Comparison of ENCODE assay signal across 8 cellular contexts in the genomic region with DNA sequence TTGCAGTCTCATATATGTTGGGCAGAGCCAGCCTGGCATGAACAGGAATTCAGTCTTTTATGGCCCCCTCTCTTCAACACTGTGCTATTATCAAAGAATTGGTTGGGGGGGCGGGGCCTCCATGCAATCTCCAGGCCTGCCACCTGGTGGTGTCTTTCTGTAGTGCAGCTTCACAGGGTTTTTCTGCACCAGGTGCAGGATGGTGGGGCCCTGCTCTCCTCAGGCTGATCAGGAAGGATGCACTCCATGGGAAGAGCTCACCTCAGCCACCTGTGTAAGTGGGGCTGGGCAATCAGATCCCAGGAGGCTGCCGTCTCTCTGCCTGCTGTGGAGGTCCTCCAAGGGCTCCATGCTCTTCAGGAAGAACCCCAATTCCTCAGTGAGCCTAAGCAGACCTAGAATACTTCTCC. TPM values are rescaled to one million over a fixed set of nuclear protein-coding genes. Genes with fewer than 3 reads are reported as not detected.
DNase-seq lines count a peak whose midpoint lies in the region; ATAC-seq and TF ChIP-seq lines count a peak whose summit lies in the region.

No MANE protein-coding gene starts in this region.

- H3K27ac ChIP-seq in AG04450 (ENCODE audit: low read depth, low read length) = no peak overlapping the region

- ATAC-seq in GM19351 (IDR thresholded peaks at IDR 0.05; ENCODE audit: unreplicated experiment) = peak; percentile 41
- ATAC-seq in WTC11 = peak; percentile 76
- ATAC-seq in HG03571 (IDR thresholded peaks at IDR 0.05; ENCODE audit: unreplicated experiment) = no peak

- POLR2A ChIA-PET in AG04450 (lab: Yijun Ruan, JAX) = interaction anchor here (0.6 to 1.2 kb wide), 6 partner anchors 18 to 157 kb away, joined by 3 to 5 read pairs (median 4); a partner anchor contains a TSS
- POLR2A ChIA-PET in WTC11 (lab: Charles Lee) = interaction anchor here (0.6 to 1.7 kb wide), 7 partner anchors 16 to 1433 kb away, joined by 3 to 10 read pairs (median 5); a partner anchor contains a TSS
- POLR2A ChIA-PET in MCF 10A (lab: Yijun Ruan, JAX) = interaction anchor here (0.7 to 2.6 kb wide), 8 partner anchors 8 to 220 kb away, joined by 3 to 12 read pairs (median 4); a partner anchor contains a TSS

- no peak overlapping the region for H3K4me3 ChIP-seq in AG04450 (ENCODE audit: low read depth, low read length)
- no peak overlapping the region for H3K4me3 ChIP-seq in kidney epithelial cell (ENCODE audit: low read depth, low read length)

- H3K36me3 Mint-ChIP-seq in WTC11 (no peaks in the 10 kb centered on the region; the same call in 1 of the 2 replicates), MCF 10A (ENCODE audit: insufficient read depth, unreplicated experiment) (peaks cover 43% of the 10 kb centered on the region)

- H3K4me1 Mint-ChIP-seq in WTC11 = peaks cover 46% of the 10 kb centered on the region
- peaks cover 33% of the 10 kb centered on the region for H3K4me1 Mint-ChIP-seq in MCF 10A (ENCODE audit: insufficient read depth, unreplicated experiment)

- H3K36me3 ChIP-seq in kidney epithelial cell (ENCODE audit: control insufficient read depth, insufficient read depth, low read length) = peaks cover 2% of the 10 kb centered on the region

- TF ChIP-seq CTCF in AG04450 (IDR thresholded peaks at IDR 0.05; ENCODE audit: low read depth, low read length) (peak; percentile 89), WTC11 (IDR thresholded peaks at IDR 0.05) (peak; percentile 87), MCF 10A (IDR thresholded peaks at IDR 0.05; ENCODE audit: unreplicated experiment) (peak; percentile 84), kidney epithelial cell (IDR thresholded peaks at IDR 0.05; ENCODE audit: insufficient read depth, low read length, poor library complexity, severe bottlenecking) (peak; percentile 94)

- DNase-seq in AG04450 (ENCODE audit: low read depth, low spot score) = no peak
- peak; percentile 85 for DNase-seq in NCI-H2171 treated with DMSO at 0.1 percent for 48 hours (lab: John Stamatoyannopoulos, UW)
- peak; percentile 92 for DNase-seq in WTC11 (ENCODE audit: low spot score)
- peak; percentile 76 for DNase-seq in MCF 10A (ENCODE audit: unreplicated experiment)
- DNase-seq in kidney epithelial cell (ENCODE audit: low read depth) = no peak
- peak; percentile 83 to 87 for DNase-seq in stimulated activated CD4-positive, alpha-beta T cell treated with anti-CD3 and anti-CD28 coated beads, Interleukin-2, amount 100 ng/mL, for 48 hours

- no peaks in the 10 kb centered on the region for H3K27me3 Mint-ChIP-seq in WTC11 (ENCODE audit: low read depth)
- H3K27me3 Mint-ChIP-seq in MCF 10A (ENCODE audit: insufficient read depth, unreplicated experiment) = no peaks in the 10 kb centered on the region

- H3K9me3 Mint-ChIP-seq in WTC11 (no peaks in the 10 kb centered on the region), MCF 10A (ENCODE audit: unreplicated experiment) (no peaks in the 10 kb centered on the region)

- H3K27me3 ChIP-seq in AG04450 (ENCODE audit: control insufficient read depth, insufficient read depth, low read length) (no peaks in the 10 kb centered on the region), kidney epithelial cell (ENCODE audit: control insufficient read depth, insufficient read depth, low read length) (no peaks in the 10 kb centered on the region)

- intact Hi-C loops in MCF 10A (cut with micrococcal nuclease) = loop anchor here (1.0 to 2.0 kb wide), 2 partner anchors 27 to 52 kb away; no protein-coding TSS in a partner anchor

- H3K9me3 ChIP-seq in AG04450 (ENCODE audit: control insufficient read depth, insufficient read depth, low read length) = no peaks in the 10 kb centered on the region

- H3K27ac Mint-ChIP-seq in WTC11 (peak overlapping the region; percentile 75), MCF 10A (ENCODE audit: low read depth, unreplicated experiment) (peak overlapping the region; percentile 37)

- CTCF ChIA-PET in AG04450 (lab: Charles Lee) = interaction anchor here (0.7 to 3.8 kb wide), 32 partner anchors 9 to 274 kb away, joined by 3 to 53 read pairs (median 5); a partner anchor contains a TSS
- CTCF ChIA-PET in WTC11 (lab: Charles Lee) = interaction anchor here (0.6 to 5.0 kb wide), 39 partner anchors 9 to 272 kb away, joined by 3 to 76 read pairs (median 5); a partner anchor contains a TSS
- CTCF ChIA-PET in MCF 10A (lab: Yijun Ruan, JAX) = interaction anchor here (0.5 to 7.4 kb wide), 33 partner anchors 9 to 1112 kb away, joined by 3 to 118 read pairs (median 4); a partner anchor contains a TSS

- no TSS peak for BruUV-seq in MCF 10A (replicated peaks; lab: Mats Ljungman, UMichigan)

- H3K4me3 Mint-ChIP-seq in WTC11 (no peak overlapping the region), MCF 10A (ENCODE audit: unreplicated experiment) (no peak overlapping the region)

TF ChIP-seq in WTC11, 78 proteins besides CTCF, POLR2A, EP300 and RAD21 (continues in another document):
- TF ChIP-seq, protein P1, sequence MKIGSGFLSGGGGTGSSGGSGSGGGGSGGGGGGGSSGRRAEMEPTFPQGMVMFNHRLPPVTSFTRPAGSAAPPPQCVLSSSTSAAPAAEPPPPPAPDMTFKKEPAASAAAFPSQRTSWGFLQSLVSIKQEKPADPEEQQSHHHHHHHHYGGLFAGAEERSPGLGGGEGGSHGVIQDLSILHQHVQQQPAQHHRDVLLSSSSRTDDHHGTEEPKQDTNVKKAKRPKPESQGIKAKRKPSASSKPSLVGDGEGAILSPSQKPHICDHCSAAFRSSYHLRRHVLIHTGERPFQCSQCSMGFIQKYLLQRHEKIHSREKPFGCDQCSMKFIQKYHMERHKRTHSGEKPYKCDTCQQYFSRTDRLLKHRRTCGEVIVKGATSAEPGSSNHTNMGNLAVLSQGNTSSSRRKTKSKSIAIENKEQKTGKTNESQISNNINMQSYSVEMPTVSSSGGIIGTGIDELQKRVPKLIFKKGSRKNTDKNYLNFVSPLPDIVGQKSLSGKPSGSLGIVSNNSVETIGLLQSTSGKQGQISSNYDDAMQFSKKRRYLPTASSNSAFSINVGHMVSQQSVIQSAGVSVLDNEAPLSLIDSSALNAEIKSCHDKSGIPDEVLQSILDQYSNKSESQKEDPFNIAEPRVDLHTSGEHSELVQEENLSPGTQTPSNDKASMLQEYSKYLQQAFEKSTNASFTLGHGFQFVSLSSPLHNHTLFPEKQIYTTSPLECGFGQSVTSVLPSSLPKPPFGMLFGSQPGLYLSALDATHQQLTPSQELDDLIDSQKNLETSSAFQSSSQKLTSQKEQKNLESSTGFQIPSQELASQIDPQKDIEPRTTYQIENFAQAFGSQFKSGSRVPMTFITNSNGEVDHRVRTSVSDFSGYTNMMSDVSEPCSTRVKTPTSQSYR (CRISPR knock-in tag; IDR thresholded peaks at IDR 0.05) = no peak
- TF ChIP-seq ZNF423 (CRISPR knock-in tag; IDR thresholded peaks at IDR 0.05) = no peak
- TF ChIP-seq, protein P2, sequence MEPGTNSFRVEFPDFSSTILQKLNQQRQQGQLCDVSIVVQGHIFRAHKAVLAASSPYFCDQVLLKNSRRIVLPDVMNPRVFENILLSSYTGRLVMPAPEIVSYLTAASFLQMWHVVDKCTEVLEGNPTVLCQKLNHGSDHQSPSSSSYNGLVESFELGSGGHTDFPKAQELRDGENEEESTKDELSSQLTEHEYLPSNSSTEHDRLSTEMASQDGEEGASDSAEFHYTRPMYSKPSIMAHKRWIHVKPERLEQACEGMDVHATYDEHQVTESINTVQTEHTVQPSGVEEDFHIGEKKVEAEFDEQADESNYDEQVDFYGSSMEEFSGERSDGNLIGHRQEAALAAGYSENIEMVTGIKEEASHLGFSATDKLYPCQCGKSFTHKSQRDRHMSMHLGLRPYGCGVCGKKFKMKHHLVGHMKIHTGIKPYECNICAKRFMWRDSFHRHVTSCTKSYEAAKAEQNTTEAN (CRISPR knock-in tag; IDR thresholded peaks at IDR 0.05) = no peak
- no peak for TF ChIP-seq ZNF138 (CRISPR knock-in tag; conservative IDR thresholded peaks at IDR 0.05)
- TF ChIP-seq, protein P3, sequence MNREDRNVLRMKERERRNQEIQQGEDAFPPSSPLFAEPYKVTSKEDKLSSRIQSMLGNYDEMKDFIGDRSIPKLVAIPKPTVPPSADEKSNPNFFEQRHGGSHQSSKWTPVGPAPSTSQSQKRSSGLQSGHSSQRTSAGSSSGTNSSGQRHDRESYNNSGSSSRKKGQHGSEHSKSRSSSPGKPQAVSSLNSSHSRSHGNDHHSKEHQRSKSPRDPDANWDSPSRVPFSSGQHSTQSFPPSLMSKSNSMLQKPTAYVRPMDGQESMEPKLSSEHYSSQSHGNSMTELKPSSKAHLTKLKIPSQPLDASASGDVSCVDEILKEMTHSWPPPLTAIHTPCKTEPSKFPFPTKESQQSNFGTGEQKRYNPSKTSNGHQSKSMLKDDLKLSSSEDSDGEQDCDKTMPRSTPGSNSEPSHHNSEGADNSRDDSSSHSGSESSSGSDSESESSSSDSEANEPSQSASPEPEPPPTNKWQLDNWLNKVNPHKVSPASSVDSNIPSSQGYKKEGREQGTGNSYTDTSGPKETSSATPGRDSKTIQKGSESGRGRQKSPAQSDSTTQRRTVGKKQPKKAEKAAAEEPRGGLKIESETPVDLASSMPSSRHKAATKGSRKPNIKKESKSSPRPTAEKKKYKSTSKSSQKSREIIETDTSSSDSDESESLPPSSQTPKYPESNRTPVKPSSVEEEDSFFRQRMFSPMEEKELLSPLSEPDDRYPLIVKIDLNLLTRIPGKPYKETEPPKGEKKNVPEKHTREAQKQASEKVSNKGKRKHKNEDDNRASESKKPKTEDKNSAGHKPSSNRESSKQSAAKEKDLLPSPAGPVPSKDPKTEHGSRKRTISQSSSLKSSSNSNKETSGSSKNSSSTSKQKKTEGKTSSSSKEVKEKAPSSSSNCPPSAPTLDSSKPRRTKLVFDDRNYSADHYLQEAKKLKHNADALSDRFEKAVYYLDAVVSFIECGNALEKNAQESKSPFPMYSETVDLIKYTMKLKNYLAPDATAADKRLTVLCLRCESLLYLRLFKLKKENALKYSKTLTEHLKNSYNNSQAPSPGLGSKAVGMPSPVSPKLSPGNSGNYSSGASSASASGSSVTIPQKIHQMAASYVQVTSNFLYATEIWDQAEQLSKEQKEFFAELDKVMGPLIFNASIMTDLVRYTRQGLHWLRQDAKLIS (CRISPR knock-in tag; IDR thresholded peaks at IDR 0.05; ENCODE audit: borderline replicate concordance) = no peak

RNA-seq across cellular contexts. Expression of a gene that starts 16.7 kb away (rescaled TPM):
- 26.4 and 30.3 TPM in 2 replicates for polyA plus RNA-seq in AG04450 (2011; rRNA removed)
- polyA minus RNA-seq in AG04450 (2011; rRNA and poly(A)+ RNA removed) = 40.0 and 53.7 TPM in 2 replicates
- total RNA-seq in WTC11 (2021) (17.8 to 24.7 TPM (median 20.4 TPM) in 3 replicates), MCF 10A (2022) (44.0 and 47.4 TPM in 2 replicates), kidney epithelial cell (35.6 and 37.4 TPM in 2 replicates)

RNA-seq across cellular contexts. Expression of a gene that starts 28.6 kb away (rescaled TPM):
- 50.8 and 63.6 TPM in 2 replicates for polyA plus RNA-seq in AG04450 (2011; rRNA removed)
- 17.9 and 35.4 TPM in 2 replicates for polyA minus RNA-seq in AG04450 (2011; rRNA and poly(A)+ RNA removed)
- total RNA-seq in WTC11 (2021) (49.1 to 56.3 TPM (median 49.3 TPM) in 3 replicates), MCF 10A (2022) (42.3 and 49.8 TPM in 2 replicates), kidney epithelial cell (27.6 and 41.5 TPM in 2 replicates)

RNA-seq across cellular contexts. Expression of a gene that starts 45.6 kb away (rescaled TPM):
- polyA plus RNA-seq in AG04450 (2011; rRNA removed) = 27.2 and 42.6 TPM in 2 replicates
- 7.7 and 8.1 TPM in 2 replicates for polyA minus RNA-seq in AG04450 (2011; rRNA and poly(A)+ RNA removed)
- total RNA-seq in WTC11 (2021) = 32.0 to 45.2 TPM (median 41.5 TPM) in 3 replicates
- 4.8 and 5.7 TPM in 2 replicates for total RNA-seq in MCF 10A (2022)
- total RNA-seq in kidney epithelial cell = 138 and 139 TPM in 2 replicates

Comparison
In these comparisons a context has a peak if more than half of its experiments do, and no peak if none do; other contexts are left out.
1. DNase-seq: peak in NCI-H2171 treated with DMSO at 0.1 percent for 48 hours (single experiment), WTC11 (single experiment), MCF 10A (single experiment) and stimulated activated CD4-positive, alpha-beta T cell treated with anti-CD3 and anti-CD28 coated beads, Interleukin-2, amount 100 ng/mL, for 48 hours (2 of 2); none in AG04450 (single experiment) and kidney epithelial cell (single experiment).
2. Peak in every context shown above with its lines, with median percentiles within 50 percentile points of each other: CTCF ChIP-seq.